1 cellular context compared by ENCODE assay signal in the genomic region with DNA sequence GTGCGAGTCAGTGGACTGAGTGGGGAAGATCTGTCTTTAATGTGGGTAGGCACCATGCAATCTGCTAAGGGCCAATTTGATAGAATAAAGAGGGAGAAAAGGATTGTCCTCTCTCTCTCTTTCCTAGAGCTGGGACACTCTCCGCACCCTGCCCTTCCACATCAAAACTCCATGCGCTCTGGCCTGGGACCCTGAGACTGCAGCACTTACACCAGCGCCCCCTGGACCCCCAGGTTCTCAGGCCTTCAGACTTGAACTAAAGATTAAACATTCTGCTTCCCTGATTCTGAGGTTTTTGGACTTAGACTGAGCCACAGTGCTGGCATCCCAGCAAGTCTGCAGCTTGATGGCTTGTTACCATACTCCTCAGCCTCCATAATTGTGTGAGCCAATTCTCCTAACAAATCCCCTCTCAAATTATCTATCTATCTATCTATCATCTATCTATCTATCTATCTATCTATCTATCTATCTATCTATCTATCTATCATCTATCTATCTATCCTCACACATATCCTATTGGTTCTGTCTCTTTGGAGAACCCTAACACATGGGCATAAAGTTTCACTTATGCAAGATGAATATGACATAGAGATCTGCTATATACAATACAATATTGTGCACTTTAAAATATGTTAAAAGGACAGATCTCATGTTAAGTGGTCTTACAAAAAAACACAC.
TF ChIP-seq lines count a peak whose summit lies in the region.

No MANE protein-coding gene starts in this region.

TF ChIP-seq in WTC11, 78 proteins besides CTCF, POLR2A, EP300 and RAD21 (continued from another document):
- TF ChIP-seq, protein P1, sequence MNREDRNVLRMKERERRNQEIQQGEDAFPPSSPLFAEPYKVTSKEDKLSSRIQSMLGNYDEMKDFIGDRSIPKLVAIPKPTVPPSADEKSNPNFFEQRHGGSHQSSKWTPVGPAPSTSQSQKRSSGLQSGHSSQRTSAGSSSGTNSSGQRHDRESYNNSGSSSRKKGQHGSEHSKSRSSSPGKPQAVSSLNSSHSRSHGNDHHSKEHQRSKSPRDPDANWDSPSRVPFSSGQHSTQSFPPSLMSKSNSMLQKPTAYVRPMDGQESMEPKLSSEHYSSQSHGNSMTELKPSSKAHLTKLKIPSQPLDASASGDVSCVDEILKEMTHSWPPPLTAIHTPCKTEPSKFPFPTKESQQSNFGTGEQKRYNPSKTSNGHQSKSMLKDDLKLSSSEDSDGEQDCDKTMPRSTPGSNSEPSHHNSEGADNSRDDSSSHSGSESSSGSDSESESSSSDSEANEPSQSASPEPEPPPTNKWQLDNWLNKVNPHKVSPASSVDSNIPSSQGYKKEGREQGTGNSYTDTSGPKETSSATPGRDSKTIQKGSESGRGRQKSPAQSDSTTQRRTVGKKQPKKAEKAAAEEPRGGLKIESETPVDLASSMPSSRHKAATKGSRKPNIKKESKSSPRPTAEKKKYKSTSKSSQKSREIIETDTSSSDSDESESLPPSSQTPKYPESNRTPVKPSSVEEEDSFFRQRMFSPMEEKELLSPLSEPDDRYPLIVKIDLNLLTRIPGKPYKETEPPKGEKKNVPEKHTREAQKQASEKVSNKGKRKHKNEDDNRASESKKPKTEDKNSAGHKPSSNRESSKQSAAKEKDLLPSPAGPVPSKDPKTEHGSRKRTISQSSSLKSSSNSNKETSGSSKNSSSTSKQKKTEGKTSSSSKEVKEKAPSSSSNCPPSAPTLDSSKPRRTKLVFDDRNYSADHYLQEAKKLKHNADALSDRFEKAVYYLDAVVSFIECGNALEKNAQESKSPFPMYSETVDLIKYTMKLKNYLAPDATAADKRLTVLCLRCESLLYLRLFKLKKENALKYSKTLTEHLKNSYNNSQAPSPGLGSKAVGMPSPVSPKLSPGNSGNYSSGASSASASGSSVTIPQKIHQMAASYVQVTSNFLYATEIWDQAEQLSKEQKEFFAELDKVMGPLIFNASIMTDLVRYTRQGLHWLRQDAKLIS (CRISPR knock-in tag; IDR thresholded peaks at IDR 0.05; ENCODE audit: borderline replicate concordance) = no peak
- TF ChIP-seq ZNF396 (CRISPR knock-in tag; IDR thresholded peaks at IDR 0.05; ENCODE audit: borderline replicate concordance) = no peak
- TF ChIP-seq, protein P2, sequence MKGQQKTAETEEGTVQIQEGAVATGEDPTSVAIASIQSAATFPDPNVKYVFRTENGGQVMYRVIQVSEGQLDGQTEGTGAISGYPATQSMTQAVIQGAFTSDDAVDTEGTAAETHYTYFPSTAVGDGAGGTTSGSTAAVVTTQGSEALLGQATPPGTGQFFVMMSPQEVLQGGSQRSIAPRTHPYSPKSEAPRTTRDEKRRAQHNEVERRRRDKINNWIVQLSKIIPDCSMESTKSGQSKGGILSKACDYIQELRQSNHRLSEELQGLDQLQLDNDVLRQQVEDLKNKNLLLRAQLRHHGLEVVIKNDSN (CRISPR knock-in tag; IDR thresholded peaks at IDR 0.05) = no peak
- no peak for TF ChIP-seq IRF2 (CRISPR knock-in tag; IDR thresholded peaks at IDR 0.05; ENCODE audit: borderline replicate concordance, low read depth)
- no peak for TF ChIP-seq TEAD4 (CRISPR knock-in tag; IDR thresholded peaks at IDR 0.05)
- no peak for TF ChIP-seq SOX15 (CRISPR knock-in tag; IDR thresholded peaks at IDR 0.05)
- no peak for TF ChIP-seq ZNF138 (CRISPR knock-in tag; conservative IDR thresholded peaks at IDR 0.05)
- TF ChIP-seq, protein P3, sequence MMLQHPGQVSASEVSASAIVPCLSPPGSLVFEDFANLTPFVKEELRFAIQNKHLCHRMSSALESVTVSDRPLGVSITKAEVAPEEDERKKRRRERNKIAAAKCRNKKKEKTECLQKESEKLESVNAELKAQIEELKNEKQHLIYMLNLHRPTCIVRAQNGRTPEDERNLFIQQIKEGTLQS (CRISPR knock-in tag; conservative IDR thresholded peaks at IDR 0.05) = no peak
- TF ChIP-seq, protein P4, sequence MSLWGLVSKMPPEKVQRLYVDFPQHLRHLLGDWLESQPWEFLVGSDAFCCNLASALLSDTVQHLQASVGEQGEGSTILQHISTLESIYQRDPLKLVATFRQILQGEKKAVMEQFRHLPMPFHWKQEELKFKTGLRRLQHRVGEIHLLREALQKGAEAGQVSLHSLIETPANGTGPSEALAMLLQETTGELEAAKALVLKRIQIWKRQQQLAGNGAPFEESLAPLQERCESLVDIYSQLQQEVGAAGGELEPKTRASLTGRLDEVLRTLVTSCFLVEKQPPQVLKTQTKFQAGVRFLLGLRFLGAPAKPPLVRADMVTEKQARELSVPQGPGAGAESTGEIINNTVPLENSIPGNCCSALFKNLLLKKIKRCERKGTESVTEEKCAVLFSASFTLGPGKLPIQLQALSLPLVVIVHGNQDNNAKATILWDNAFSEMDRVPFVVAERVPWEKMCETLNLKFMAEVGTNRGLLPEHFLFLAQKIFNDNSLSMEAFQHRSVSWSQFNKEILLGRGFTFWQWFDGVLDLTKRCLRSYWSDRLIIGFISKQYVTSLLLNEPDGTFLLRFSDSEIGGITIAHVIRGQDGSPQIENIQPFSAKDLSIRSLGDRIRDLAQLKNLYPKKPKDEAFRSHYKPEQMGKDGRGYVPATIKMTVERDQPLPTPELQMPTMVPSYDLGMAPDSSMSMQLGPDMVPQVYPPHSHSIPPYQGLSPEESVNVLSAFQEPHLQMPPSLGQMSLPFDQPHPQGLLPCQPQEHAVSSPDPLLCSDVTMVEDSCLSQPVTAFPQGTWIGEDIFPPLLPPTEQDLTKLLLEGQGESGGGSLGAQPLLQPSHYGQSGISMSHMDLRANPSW (CRISPR knock-in tag; conservative IDR thresholded peaks at IDR 0.05; ENCODE audit: low read depth) = no peak
- TF ChIP-seq, protein P5, sequence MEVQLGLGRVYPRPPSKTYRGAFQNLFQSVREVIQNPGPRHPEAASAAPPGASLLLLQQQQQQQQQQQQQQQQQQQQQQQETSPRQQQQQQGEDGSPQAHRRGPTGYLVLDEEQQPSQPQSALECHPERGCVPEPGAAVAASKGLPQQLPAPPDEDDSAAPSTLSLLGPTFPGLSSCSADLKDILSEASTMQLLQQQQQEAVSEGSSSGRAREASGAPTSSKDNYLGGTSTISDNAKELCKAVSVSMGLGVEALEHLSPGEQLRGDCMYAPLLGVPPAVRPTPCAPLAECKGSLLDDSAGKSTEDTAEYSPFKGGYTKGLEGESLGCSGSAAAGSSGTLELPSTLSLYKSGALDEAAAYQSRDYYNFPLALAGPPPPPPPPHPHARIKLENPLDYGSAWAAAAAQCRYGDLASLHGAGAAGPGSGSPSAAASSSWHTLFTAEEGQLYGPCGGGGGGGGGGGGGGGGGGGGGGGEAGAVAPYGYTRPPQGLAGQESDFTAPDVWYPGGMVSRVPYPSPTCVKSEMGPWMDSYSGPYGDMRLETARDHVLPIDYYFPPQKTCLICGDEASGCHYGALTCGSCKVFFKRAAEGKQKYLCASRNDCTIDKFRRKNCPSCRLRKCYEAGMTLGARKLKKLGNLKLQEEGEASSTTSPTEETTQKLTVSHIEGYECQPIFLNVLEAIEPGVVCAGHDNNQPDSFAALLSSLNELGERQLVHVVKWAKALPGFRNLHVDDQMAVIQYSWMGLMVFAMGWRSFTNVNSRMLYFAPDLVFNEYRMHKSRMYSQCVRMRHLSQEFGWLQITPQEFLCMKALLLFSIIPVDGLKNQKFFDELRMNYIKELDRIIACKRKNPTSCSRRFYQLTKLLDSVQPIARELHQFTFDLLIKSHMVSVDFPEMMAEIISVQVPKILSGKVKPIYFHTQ (CRISPR knock-in tag; IDR thresholded peaks at IDR 0.05) = no peak
- TF ChIP-seq ZNF416 (CRISPR knock-in tag; IDR thresholded peaks at IDR 0.05) = no peak
